Comparison of ENCODE assay signal across 19 cellular contexts in the genomic region with DNA sequence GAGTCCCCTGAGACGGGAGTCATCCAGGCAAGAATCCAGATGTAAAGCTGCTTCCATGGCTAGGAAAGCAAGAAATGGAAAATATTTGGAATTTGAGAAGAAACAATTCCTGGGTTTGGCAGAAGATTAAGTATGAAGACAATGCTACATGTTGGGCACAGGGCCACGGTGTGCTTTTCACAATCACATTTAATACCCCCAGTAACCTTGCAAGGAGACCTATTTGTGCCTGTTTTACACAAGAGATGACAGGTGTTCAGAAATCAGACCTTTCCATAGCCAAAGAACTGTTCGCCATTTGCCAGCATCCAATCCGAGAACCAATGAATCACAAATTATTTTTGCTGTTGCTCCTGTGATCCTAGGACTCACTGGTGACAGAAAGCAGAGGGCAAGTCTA. TPM values are rescaled to one million over a fixed set of nuclear protein-coding genes. Genes with fewer than 3 reads are reported as not detected.
DNase-seq lines count a peak whose midpoint lies in the region; ATAC-seq, FAIRE-seq and TF ChIP-seq lines count a peak whose summit lies in the region.
"Had no signal": no experiment of that assay in that cellular context is flagged by ENCODE, and none has a peak within 500 bp of the region (broad histone marks: within the 10 kb centered on the region; RNA-seq: fewer than 3 reads in every experiment).

No MANE protein-coding gene starts in this region.

- no peaks in the 10 kb centered on the region for H3K4me1 Mint-ChIP-seq in astrocyte (ENCODE audit: low read depth, unreplicated experiment)
- H3K4me1 Mint-ChIP-seq: B cell had no signal

- DNase-seq in NCI-H2171 treated with DMSO at 0.1 percent for 48 hours (lab: John Stamatoyannopoulos, UW) (peak; percentile 12), NCI-H2171 (lab: John Stamatoyannopoulos, UW) (no peak), astrocyte (ENCODE audit: low read depth) (peak; percentile 27), myocyte (ENCODE audit: low read depth) (peak; percentile 27), G401 (ENCODE audit: low spot score) (no peak), caudate nucleus (lab: John Stamatoyannopoulos, UW) (no peak), esophagus squamous epithelium (lab: John Stamatoyannopoulos, UW) (no peak)
- DNase-seq: C1 segment of cervical spinal cord; Calu3; CD4-positive, alpha-beta T cell; DMS 273 treated with DMSO at 0.1 percent for 48 hours; GOT3; H9 had no signal

- H3K9me3 ChIP-seq in astrocyte (ENCODE audit: insufficient read depth, low read depth, low read length) (no peaks in the 10 kb centered on the region), esophagus squamous epithelium (no peaks in the 10 kb centered on the region)

- no peak overlapping the region for H3K27ac Mint-ChIP-seq in astrocyte (ENCODE audit: unreplicated experiment)
- H3K27ac Mint-ChIP-seq: B cell; CD4-positive, alpha-beta T cell; H9 had no signal

- 88 to 90% methylated on average over 4 of the region's 4 CpGs for WGBS in esophagus squamous epithelium, 2 donors

- no peak overlapping the region for H3K9ac ChIP-seq in astrocyte (ENCODE audit: low read length)

- no peak overlapping the region for H3K4me3 Mint-ChIP-seq in astrocyte (ENCODE audit: unreplicated experiment)
- H3K4me3 Mint-ChIP-seq: B cell; CD4-positive, alpha-beta T cell; H9 had no signal

- intact Hi-C loops in esophagus squamous epithelium (cut with DNase I) = no loop called here

- H4K20me1 ChIP-seq in astrocyte (ENCODE audit: insufficient read depth, low read length) = peaks cover 3% of the 10 kb centered on the region

- peaks cover 3% of the 10 kb centered on the region for H3K4me1 ChIP-seq in astrocyte (ENCODE audit: insufficient read depth, low read length)
- H3K4me1 ChIP-seq in esophagus squamous epithelium = peaks cover 0 to 17% (median 0%) of the 10 kb centered on the region in 3 donors

- no peaks in the 10 kb centered on the region for H3K79me2 ChIP-seq in astrocyte (ENCODE audit: insufficient read depth, low read length)

- FAIRE-seq in astrocyte (lab: Jason Lieb, UNC) = no peak
- FAIRE-seq: GM12891, HepG2, HTR-8/SVneo had no signal

- no peak overlapping the region for H3K4me3 ChIP-seq in astrocyte (ENCODE audit: insufficient read depth, low read depth, low read length)
- no peak overlapping the region for H3K4me3 ChIP-seq in esophagus squamous epithelium

- no peaks in the 10 kb centered on the region for H3K9me3 Mint-ChIP-seq in astrocyte (ENCODE audit: unreplicated experiment)
- H3K9me3 Mint-ChIP-seq: CD4-positive, alpha-beta T cell; H9 had no signal

- no peak for ATAC-seq in GM21423 (IDR thresholded peaks at IDR 0.05; ENCODE audit: unreplicated experiment)
- ATAC-seq: HepG2 had no signal

- H3K36me3 Mint-ChIP-seq in astrocyte (ENCODE audit: low read depth, unreplicated experiment) = peaks cover 5% of the 10 kb centered on the region

- H3K27me3 ChIP-seq in astrocyte (ENCODE audit: insufficient read depth, low read length) = no peaks in the 10 kb centered on the region
- H3K27me3 ChIP-seq in esophagus squamous epithelium = no peaks in the 10 kb centered on the region

- TF ChIP-seq CTCF in astrocyte (IDR thresholded peaks at IDR 0.05; ENCODE audit: insufficient read depth, low read depth, low read length) = no peak
- TF ChIP-seq CTCF in esophagus squamous epithelium (IDR thresholded peaks at IDR 0.05) = no peak

- no peak overlapping the region for H3K27ac ChIP-seq in astrocyte (ENCODE audit: low read depth, low read length)
- no peak overlapping the region for H3K27ac ChIP-seq in caudate nucleus (ENCODE audit: low read depth, low read length)
- no peak overlapping the region for H3K27ac ChIP-seq in esophagus squamous epithelium
- H3K27ac ChIP-seq: 22Rv1 had no signal

- in situ Hi-C loops in G401 (cut with HindIII; ENCODE audit: low sequenced_read_pairs) = no loop called here

- no peak overlapping the region for H2AFZ ChIP-seq in astrocyte (ENCODE audit: low read depth, low read length)

- TF ChIP-seq POLR2A in esophagus squamous epithelium (IDR thresholded peaks at IDR 0.05) = no peak

- H3K36me3 ChIP-seq in astrocyte (ENCODE audit: insufficient read depth, low read length) (no peaks in the 10 kb centered on the region), esophagus squamous epithelium (peaks cover 0 to 48% (median 0%) of the 10 kb centered on the region in 3 donors)

- no peak overlapping the region for H3K4me2 ChIP-seq in astrocyte (ENCODE audit: low read length)

- H3K27me3 Mint-ChIP-seq in astrocyte (ENCODE audit: low read depth, unreplicated experiment) = no peaks in the 10 kb centered on the region
- H3K27me3 Mint-ChIP-seq: B cell; CD4-positive, alpha-beta T cell had no signal

RNA-seq across cellular contexts. Expression of a gene that starts 50.5 kb away (rescaled TPM):
- 27.0 and 31.8 TPM in 2 replicates for total RNA-seq in astrocyte
- 5.8 and 8.3 TPM in 2 replicates for total RNA-seq in myocyte
- polyA plus RNA-seq in myocyte (2012) = 5.8 TPM
- 11.5 and 26.0 TPM in 2 replicates for total RNA-seq in G401 (2014; rRNA removed; shearing (Covaris generic))
- 10 to 100 TPM; 46.0 to 67.1 (median 56.6) TPM for total RNA-seq in esophagus squamous epithelium

Comparison
In these comparisons a context has a peak if more than half of its experiments do, and no peak if none do; other contexts are left out.
1. DNase-seq: peak in NCI-H2171 treated with DMSO at 0.1 percent for 48 hours (single experiment), astrocyte (single experiment) and myocyte (single experiment); none in NCI-H2171 (single experiment), G401 (single experiment), caudate nucleus (0 of 61) and esophagus squamous epithelium (single experiment).